In genomic region chr20:19757973-19758887, GRCh38 we compare ENCODE assay signal across 8 cellular contexts. TPM values are rescaled to one million over a fixed set of nuclear protein-coding genes. Genes with fewer than 3 reads are reported as not detected.
A peak's percentile ranks its signal among the peaks of the same experiment; 100 is the strongest.
DNase-seq lines count a peak whose midpoint lies in the region; ATAC-seq and TF ChIP-seq lines count a peak whose summit lies in the region.

A gene with protein sequence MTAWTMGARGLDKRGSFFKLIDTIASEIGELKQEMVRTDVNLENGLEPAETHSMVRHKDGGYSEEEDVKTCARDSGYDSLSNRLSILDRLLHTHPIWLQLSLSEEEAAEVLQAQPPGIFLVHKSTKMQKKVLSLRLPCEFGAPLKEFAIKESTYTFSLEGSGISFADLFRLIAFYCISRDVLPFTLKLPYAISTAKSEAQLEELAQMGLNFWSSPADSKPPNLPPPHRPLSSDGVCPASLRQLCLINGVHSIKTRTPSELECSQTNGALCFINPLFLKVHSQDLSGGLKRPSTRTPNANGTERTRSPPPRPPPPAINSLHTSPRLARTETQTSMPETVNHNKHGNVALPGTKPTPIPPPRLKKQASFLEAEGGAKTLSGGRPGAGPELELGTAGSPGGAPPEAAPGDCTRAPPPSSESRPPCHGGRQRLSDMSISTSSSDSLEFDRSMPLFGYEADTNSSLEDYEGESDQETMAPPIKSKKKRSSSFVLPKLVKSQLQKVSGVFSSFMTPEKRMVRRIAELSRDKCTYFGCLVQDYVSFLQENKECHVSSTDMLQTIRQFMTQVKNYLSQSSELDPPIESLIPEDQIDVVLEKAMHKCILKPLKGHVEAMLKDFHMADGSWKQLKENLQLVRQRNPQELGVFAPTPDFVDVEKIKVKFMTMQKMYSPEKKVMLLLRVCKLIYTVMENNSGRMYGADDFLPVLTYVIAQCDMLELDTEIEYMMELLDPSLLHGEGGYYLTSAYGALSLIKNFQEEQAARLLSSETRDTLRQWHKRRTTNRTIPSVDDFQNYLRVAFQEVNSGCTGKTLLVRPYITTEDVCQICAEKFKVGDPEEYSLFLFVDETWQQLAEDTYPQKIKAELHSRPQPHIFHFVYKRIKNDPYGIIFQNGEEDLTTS (plus strand): TSS chr20:19758258. CDS start chr20:19889602, 131,344 bp downstream.

- peaks cover 33% of the 10 kb centered on the region for H3K27me3 Mint-ChIP-seq in GM23338 (ENCODE audit: insufficient read depth, low read depth, poor library complexity)

- no peak for TF ChIP-seq CTCF in 22Rv1 (IDR thresholded peaks at IDR 0.05)
- no peak for TF ChIP-seq CTCF in GM23338 (conservative IDR thresholded peaks at IDR 0.05; ENCODE audit: low read depth in 2 of 2)
- TF ChIP-seq CTCF in psoas muscle (IDR thresholded peaks at IDR 0.05) = no peak

- intact Hi-C loops in psoas muscle (cut with DNase I) = loop anchor here in 1 of 2 donors (5.0 kb wide), 1 partner anchor 66 kb away; no protein-coding TSS in a partner anchor

- peak within 1 kb of the TSS; percentile 20; the same call in 1 of the 2 replicates for H3K27ac ChIP-seq in 22Rv1
- 0 out of 2 replicates have a peak within 1 kb of the TSS, but pooled peaks have one; percentile 19 for H3K27ac ChIP-seq in GM23338 (ENCODE audit: low read depth)
- H3K27ac ChIP-seq in psoas muscle = peak within 1 kb of the TSS; percentile 96

- peaks cover 9% of the 10 kb centered on the region for H3K4me1 Mint-ChIP-seq in GM23338

- no peaks in the 10 kb centered on the region for H3K9me2 ChIP-seq in GM23338 (ENCODE audit: insufficient read depth)

- ATAC-seq in GM23338 = peak; percentile 83
- ATAC-seq in psoas muscle = peak; percentile 75 to 82 (median 80)
- ATAC-seq in HG03280 (IDR thresholded peaks at IDR 0.05; ENCODE audit: unreplicated experiment) = no peak

- in situ Hi-C loops in T47D (cut with HindIII; ENCODE audit: low pct_unique_long_range_greater_than_20kb, low sequenced_read_pairs) = no loop called here

- peak within 1 kb of the TSS; percentile 99 for H3K4me2 ChIP-seq in GM23338

- H3K4me3 Mint-ChIP-seq in GM23338 = peak within 1 kb of the TSS; percentile 95

- no peaks in the 10 kb centered on the region for H3K79me2 ChIP-seq in GM23338 (replicated peaks; ENCODE audit: insufficient read depth)

- no peaks in the 10 kb centered on the region for H3K9me3 Mint-ChIP-seq in GM23338

- no peaks in the 10 kb centered on the region for H4K20me1 ChIP-seq in GM23338 (replicated peaks; ENCODE audit: insufficient read depth)

- H3K4me1 ChIP-seq in GM23338 (ENCODE audit: insufficient read depth) = peaks cover 10% of the 10 kb centered on the region
- H3K4me1 ChIP-seq in psoas muscle = peaks cover 28% of the 10 kb centered on the region

- peak; percentile 98 for DNase-seq in GM23338 (ENCODE audit: low spot score)
- DNase-seq in NCI-H524 (lab: John Stamatoyannopoulos, UW) = peak; percentile 91 to 93
- peak; percentile 94 to 98 for DNase-seq in T47D (ENCODE audit: low read depth in 1 of 2, low spot score in 1 of 2)
- DNase-seq in iPS DF 4.7 (ENCODE audit: extremely low read depth, low spot score) = peak; percentile 78
- DNase-seq in psoas muscle = peak; percentile 88 to 93
- no peak for DNase-seq in GM19240 (ENCODE audit: insufficient read length, low spot score)

- H3K36me3 Mint-ChIP-seq in GM23338 (ENCODE audit: low read depth) = no peaks in the 10 kb centered on the region

- H3F3A ChIP-seq in GM23338 (replicated peaks; ENCODE audit: low read depth) = no peaks in the 10 kb centered on the region; the same call in 1 of the 2 replicates

- H3K36me3 ChIP-seq in GM23338 (ENCODE audit: insufficient read depth) (no peaks in the 10 kb centered on the region), psoas muscle (ENCODE audit: insufficient read depth in 1 of 2, low read depth in 1 of 2) (peaks cover 0 to 6% of the 10 kb centered on the region in 2 donors)

- H3K27ac Mint-ChIP-seq in GM23338 = peak within 1 kb of the TSS; percentile 77; the same call in 1 of the 2 replicates

- 0 to 1% (median 1%) methylated on average over 49 to 64 of the region's 64 CpGs for whole genome bisulfite sequencing in psoas muscle, 3 donors

- H3K27me3 ChIP-seq in GM23338 (ENCODE audit: insufficient read depth) = peaks cover 39% of the 10 kb centered on the region
- H3K27me3 ChIP-seq in psoas muscle (ENCODE audit: insufficient read depth in 3 of 3, low read length in 2 of 3) = no peaks in the 10 kb centered on the region

- H3K4me3 ChIP-seq in GM23338 (peak within 1 kb of the TSS; percentile 98), psoas muscle (peak within 1 kb of the TSS; percentile 95)

- peak within 1 kb of the TSS; percentile 100 for H2AFZ ChIP-seq in GM23338

- H3K9me3 ChIP-seq in psoas muscle = no peaks in the 10 kb centered on the region

TF ChIP-seq in GM23338, 12 proteins besides CTCF, POLR2A, EP300 and RAD21:
- TF ChIP-seq ZNF114 (CRISPR knock-in tag; IDR thresholded peaks at IDR 0.05) (no peak), POLR2AphosphoS5 (IDR thresholded peaks at IDR 0.05; ENCODE audit: low read depth) (peak; percentile 27; the same call in 1 of the 2 replicates)

RNA-seq across cellular contexts. Expression of the gene that starts here (rescaled TPM):
- total RNA-seq in GM23338 (2014; rRNA removed; shearing (Covaris generic)) = 0.43 and 1.4 TPM in 2 replicates
- polyA plus RNA-seq in GM23338 (2016; fragmentation: Nextera tagmentation; extraction: Ambion mirVana) = 0.08 and 0.35 TPM in 2 replicates
- 10 to 100 TPM; 18.9 to 33.4 (median 25.1) TPM for total RNA-seq in psoas muscle
- polyA plus RNA-seq in psoas muscle = 1 to 10 TPM; 4.4 to 9.6 (median 5.5) TPM

Comparison
In these comparisons a context has a peak if more than half of its experiments do, and no peak if none do; other contexts are left out.
1. H3K27ac ChIP-seq: peak in every context shown above with its lines; median percentile 96 in psoas muscle; 20 in 22Rv1; 19 in GM23338.